ENCODE assay signal across 21 cellular contexts in genomic region chr12:131942671-131943070, GRCh38.
"Had no signal": no experiment of that assay in that cellular context is flagged by ENCODE, and none has a peak within 500 bp of the region (broad histone marks: within the 10 kb centered on the region; RNA-seq: fewer than 3 reads in every experiment).

No MANE protein-coding gene starts in this region.

- H2AFZ ChIP-seq: hepatocyte, parathyroid adenoma had no signal

- DNase-seq: activated CD4-positive, alpha-beta T cell treated with anti-CD3 and anti-CD28 coated beads, Interleukin-2, amount 50 U/mL, for 4 hours; activated CD8-positive, alpha-beta memory T cell treated with anti-CD3 and anti-CD28 coated beads for 24 hours; activated CD8-positive, alpha-beta memory T cell treated with anti-CD3 and anti-CD28 coated beads, Interleukin-2, amount 50 U/mL, for 4 hours; activated gamma-delta T cell treated with Interleukin-2 at 50 U/mL for 16 hours; brain microvascular endothelial cell; central memory CD4-positive, alpha-beta T cell; effector memory CD4-positive, alpha-beta T cell; foreskin keratinocyte; mesendoderm; nephron progenitor cell; stimulated activated CD4-positive, alpha-beta T cell treated with anti-CD3 and anti-CD28 coated beads, Interleukin-4, amount 100 ng/mL, for 24 hours; stimulated activated naive CD8-positive, alpha-beta T cell treated with anti-CD3 and anti-CD28 coated beads, Interleukin-15, Interleukin-2, amounts not matched to agents 100 U/mL and 50 U/mL, for 24 hours; substantia nigra; T-helper 9 cell had no signal

- H3K4me2 ChIP-seq: hepatocyte had no signal

- H3K9ac ChIP-seq: parathyroid adenoma had no signal

- H3K27me3 ChIP-seq: adrenal gland, ascending aorta, brain microvascular endothelial cell, foreskin keratinocyte, hepatocyte, tibial artery had no signal

- H3K9me3 ChIP-seq: adrenal gland, ascending aorta, mucosa of descending colon, tibial artery had no signal

- ATAC-seq: foreskin keratinocyte; mucosa of descending colon; stimulated activated naive CD8-positive, alpha-beta T cell treated with anti-CD3 and anti-CD28 coated beads, Interleukin-15, Interleukin-2, amounts not matched to agents 100 U/mL and 50 U/mL, for 24 hours; WTC11 had no signal

- H3K4me3 ChIP-seq: adrenal gland, ascending aorta, hepatocyte, mucosa of descending colon, tibial artery had no signal

- H3K4me1 ChIP-seq: ascending aorta, foreskin keratinocyte, parathyroid adenoma had no signal

- H3K27ac ChIP-seq: adrenal gland, ascending aorta, brain microvascular endothelial cell, foreskin keratinocyte, hepatocyte, parathyroid adenoma, tibial artery had no signal
